In genomic region chr11:89029671-89030070, GRCh38 we compare ENCODE assay signal across 7 cellular contexts. TPM values are rescaled to one million over a fixed set of nuclear protein-coding genes. Genes with fewer than 3 reads are reported as not detected.
"Had no signal": no experiment of that assay in that cellular context is flagged by ENCODE, and none has a peak within 500 bp of the region (broad histone marks: within the 10 kb centered on the region; RNA-seq: fewer than 3 reads in every experiment).

No MANE protein-coding gene starts in this region.

RNA-seq across cellular contexts. Expression of gene GRM5, which starts 36.1 kb away (rescaled TPM):
- total RNA-seq: esophagus mucosa, gastrocnemius medialis, left ventricle myocardium superior, lower leg skin, lung microvascular endothelial cell, mucosa of descending colon, myocyte had no signal
